ENCODE assay signal across 31 cellular contexts in the genomic region with DNA sequence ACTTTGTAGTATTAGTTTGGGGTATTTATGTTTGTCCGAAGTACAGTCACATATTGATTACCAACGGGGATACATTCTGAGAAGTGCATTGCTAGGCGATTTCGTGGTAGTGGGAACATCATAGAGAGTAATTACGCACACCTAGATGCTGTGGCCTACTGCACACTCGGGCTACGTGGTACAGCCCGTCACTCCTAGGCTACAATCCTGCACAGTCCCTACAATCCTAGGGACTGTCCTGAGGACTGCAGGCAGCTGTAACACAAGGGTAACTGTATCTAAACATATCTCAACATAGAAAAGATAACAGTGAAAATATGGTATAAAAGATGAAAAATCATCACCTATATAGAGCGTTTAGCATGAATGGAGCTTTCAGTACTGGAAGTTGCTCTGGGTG.
"Had no signal": no experiment of that assay in that cellular context is flagged by ENCODE, and none has a peak within 500 bp of the region (broad histone marks: within the 10 kb centered on the region; RNA-seq: fewer than 3 reads in every experiment).

No MANE protein-coding gene starts in this region.

- H3K4me3 Mint-ChIP-seq: natural killer cell; nephron; neural progenitor cell; stimulated activated memory B cell treated with anti-CD40 and anti-IgM and Interleukin-4, amounts not matched to agents 10 μg/mL and 1 μg/mL and 100 μg/mL, for 72 hours; stimulated activated naive CD8-positive, alpha-beta T cell treated with anti-CD3 and anti-CD28 coated beads, Interleukin-15, amount 100 ng/mL, for 72 hours; type B pancreatic cell had no signal

- H3K4me1 ChIP-seq: neural progenitor cell, parathyroid adenoma, psoas muscle, suprapubic skin, testis, tibial artery, transverse colon, upper lobe of right lung, uterus had no signal

- H3K9me3 Mint-ChIP-seq: natural killer cell; nephron; neural progenitor cell; stimulated activated memory B cell treated with anti-CD40 and anti-IgM and Interleukin-4, amounts not matched to agents 10 μg/mL and 1 μg/mL and 100 μg/mL, for 72 hours; stimulated activated naive CD8-positive, alpha-beta T cell treated with anti-CD3 and anti-CD28 coated beads, Interleukin-15, amount 100 ng/mL, for 72 hours; type B pancreatic cell had no signal

- H3K79me2 ChIP-seq: parathyroid adenoma had no signal

- H3K27me3 Mint-ChIP-seq: progenitor cell of endocrine pancreas; stimulated activated memory B cell treated with anti-CD40 and anti-IgM and Interleukin-4, amounts not matched to agents 10 μg/mL and 1 μg/mL and 100 μg/mL, for 72 hours; stimulated activated naive CD8-positive, alpha-beta T cell treated with anti-CD3 and anti-CD28 coated beads, Interleukin-15, amount 100 ng/mL, for 72 hours; type B pancreatic cell had no signal

- H3K36me3 ChIP-seq: neural progenitor cell, ovary, spleen, suprapubic skin, tibial artery, transverse colon, upper lobe of right lung, uterus had no signal

- H3K27ac ChIP-seq: neural progenitor cell, ovary, parathyroid adenoma, psoas muscle, skin epidermis, spleen, suprapubic skin, testis, tibial artery, transverse colon, upper lobe of right lung, uterus had no signal

- H2AFZ ChIP-seq: neural progenitor cell, parathyroid adenoma had no signal

- H3K4me3 ChIP-seq: neural progenitor cell, ovary, psoas muscle, skin epidermis, smooth muscle cell, spleen, suprapubic skin, tibial artery, transverse colon, upper lobe of right lung, uterus had no signal

- H3K4me2 ChIP-seq: neural progenitor cell, smooth muscle cell had no signal

- H3K4me1 Mint-ChIP-seq: nephron, neural progenitor cell had no signal

- DNase-seq: natural killer cell; occipital lobe; ovary; posterior cingulate gyrus; psoas muscle; right cardiac atrium; spleen; stimulated activated CD4-positive, alpha-beta T cell treated with anti-CD3 and anti-CD28 coated beads, Interleukin-12 subunit alpha, Interleukin-12 subunit beta, amount 100 ng/mL, for 4 hours; stimulated activated CD4-positive, alpha-beta T cell treated with anti-CD3 and anti-CD28 coated beads, Interleukin-1b, Interleukin-23, amount 100 ng/mL, for 48 hours; stimulated activated CD4-positive, alpha-beta T cell treated with anti-CD3 and anti-CD28 coated beads, Interleukin-4, amount 100 ng/mL, for 1 hour; stimulated activated CD4-positive, alpha-beta T cell treated with anti-CD3 and anti-CD28 coated beads, Interleukin-4, amount 100 ng/mL, for 4 hours; stimulated activated CD8-positive, alpha-beta memory T cell treated with anti-CD3 and anti-CD28 coated beads, Interleukin-4, amount 100 ng/mL, for 48 hours; stimulated activated naive CD4-positive, alpha-beta T cell; stimulated activated naive CD8-positive, alpha-beta T cell treated with anti-CD3 and anti-CD28 coated beads, Interleukin-15, amount 100 ng/mL, for 72 hours; stimulated activated naive CD8-positive, alpha-beta T cell treated with anti-CD3 and anti-CD28 coated beads, Interleukin-15, Interleukin-2, amounts not matched to agents 100 U/mL and 50 U/mL, for 24 hours; substantia nigra; testis; tibial artery; transverse colon; upper lobe of right lung; uterus had no signal

- H3K27me3 ChIP-seq: neural progenitor cell, ovary, spleen, suprapubic skin, testis, tibial artery, transverse colon, upper lobe of right lung, uterus had no signal

- H3K36me3 Mint-ChIP-seq: natural killer cell; neural progenitor cell; stimulated activated memory B cell treated with anti-CD40 and anti-IgM and Interleukin-4, amounts not matched to agents 10 μg/mL and 1 μg/mL and 100 μg/mL, for 72 hours; type B pancreatic cell had no signal

- H3K9ac ChIP-seq: neural progenitor cell, parathyroid adenoma had no signal

- H3K27ac Mint-ChIP-seq: natural killer cell; nephron; neural progenitor cell; progenitor cell of endocrine pancreas; stimulated activated memory B cell treated with anti-CD40 and anti-IgM and Interleukin-4, amounts not matched to agents 10 μg/mL and 1 μg/mL and 100 μg/mL, for 72 hours; stimulated activated naive CD8-positive, alpha-beta T cell treated with anti-CD3 and anti-CD28 coated beads, Interleukin-15, amount 100 ng/mL, for 72 hours; type B pancreatic cell had no signal

- H3K9me3 ChIP-seq: ovary, psoas muscle, suprapubic skin, testis, tibial artery, transverse colon, upper lobe of right lung, uterus had no signal

- ATAC-seq: psoas muscle; right cardiac atrium; sciatic nerve; stimulated activated memory B cell treated with anti-CD40 and anti-IgM and Interleukin-4, amounts not matched to agents 10 μg/mL and 1 μg/mL and 100 μg/mL, for 72 hours; stimulated activated naive CD8-positive, alpha-beta T cell treated with anti-CD3 and anti-CD28 coated beads, Interleukin-15, amount 100 ng/mL, for 72 hours; stimulated activated naive CD8-positive, alpha-beta T cell treated with anti-CD3 and anti-CD28 coated beads, Interleukin-15, Interleukin-2, amounts not matched to agents 100 U/mL and 50 U/mL, for 24 hours; upper lobe of right lung had no signal
